In the genomic region with DNA sequence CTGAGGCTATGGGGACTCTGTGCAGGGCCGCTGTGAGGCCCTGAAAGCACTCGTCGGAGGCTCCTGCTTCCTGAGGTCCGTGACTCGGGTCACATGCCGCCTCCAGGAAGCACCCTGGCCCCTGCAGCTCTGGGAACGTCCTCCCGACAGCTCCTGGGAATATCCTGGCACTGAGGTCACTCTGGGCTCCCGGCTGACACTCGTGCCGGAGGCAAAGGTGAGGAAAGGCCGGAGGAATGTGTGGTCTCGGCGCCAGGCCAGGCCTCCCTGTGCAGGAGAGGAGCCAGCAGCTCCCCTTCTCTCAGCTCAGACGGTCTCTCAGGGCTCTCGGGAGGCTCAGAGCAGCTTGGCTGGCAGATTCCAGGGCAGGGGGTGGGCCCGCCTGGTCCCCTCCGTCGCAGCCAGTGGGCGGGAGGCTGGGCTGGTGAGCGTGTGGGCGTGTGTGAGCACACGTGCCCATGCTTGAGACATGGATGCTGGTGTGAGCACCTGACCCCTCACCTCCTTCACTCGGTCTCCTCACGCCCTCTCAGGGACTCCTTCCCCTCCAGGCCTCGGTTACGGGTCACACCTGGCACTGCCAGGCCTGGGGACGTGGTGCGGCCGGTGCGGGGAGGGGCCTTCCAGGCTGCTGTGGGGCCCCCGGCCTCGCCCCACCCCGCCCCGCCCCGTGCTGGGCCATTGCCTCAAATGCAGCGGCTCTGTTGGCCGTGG, we compare ENCODE assay signal across 2 cellular contexts.
TF ChIP-seq lines count a peak whose summit lies in the region.

No MANE protein-coding gene starts in this region.

TF ChIP-seq in HEK293, 187 proteins besides CTCF, POLR2A, EP300 and RAD21 (continued from another document and continues in another):
- TF ChIP-seq, protein P1, sequence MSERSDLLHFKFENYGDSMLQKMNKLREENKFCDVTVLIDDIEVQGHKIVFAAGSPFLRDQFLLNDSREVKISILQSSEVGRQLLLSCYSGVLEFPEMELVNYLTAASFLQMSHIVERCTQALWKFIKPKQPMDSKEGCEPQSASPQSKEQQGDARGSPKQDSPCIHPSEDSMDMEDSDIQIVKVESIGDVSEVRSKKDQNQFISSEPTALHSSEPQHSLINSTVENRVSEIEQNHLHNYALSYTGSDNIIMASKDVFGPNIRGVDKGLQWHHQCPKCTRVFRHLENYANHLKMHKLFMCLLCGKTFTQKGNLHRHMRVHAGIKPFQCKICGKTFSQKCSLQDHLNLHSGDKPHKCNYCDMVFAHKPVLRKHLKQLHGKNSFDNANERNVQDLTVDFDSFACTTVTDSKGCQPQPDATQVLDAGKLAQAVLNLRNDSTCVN (tag by site-specific recombination; optimal IDR thresholded peaks at IDR 0.05): peak; percentile 53
- TF ChIP-seq BCL11B (tag by site-specific recombination; IDR thresholded peaks at IDR 0.05; ENCODE audit: low read depth) (no peak; the same call in 1 of the 2 replicates), ZNF843 (tag by site-specific recombination; IDR thresholded peaks at IDR 0.05) (0 out of 2 replicates have a peak, but pooled peaks have one; percentile 55), ZNF10 (tag by site-specific recombination; IDR thresholded peaks at IDR 0.05) (peak; percentile 58; the same call in 1 of the 2 replicates), OVOL3 (tag by site-specific recombination; IDR thresholded peaks at IDR 0.05) (no peak), WT1 (tag by site-specific recombination; IDR thresholded peaks at IDR 0.05) (peak; percentile 68), MYNN (tag by site-specific recombination; IDR thresholded peaks at IDR 0.05; ENCODE audit: borderline replicate concordance) (no peak), REPIN1 (tag by site-specific recombination; IDR thresholded peaks at IDR 0.05; ENCODE audit: low read depth) (no peak), KLF10 (tag by site-specific recombination; IDR thresholded peaks at IDR 0.05) (peak; percentile 88), ZNF791 (tag by site-specific recombination; IDR thresholded peaks at IDR 0.05) (no peak), GFI1B (tag by site-specific recombination; IDR thresholded peaks at IDR 0.05) (no peak), ZNF174 (tag by site-specific recombination; IDR thresholded peaks at IDR 0.05) (no peak), ZNF777 (tag by site-specific recombination; IDR thresholded peaks at IDR 0.05; ENCODE audit: borderline replicate concordance) (no peak), ZBTB8A (tag by site-specific recombination; IDR thresholded peaks at IDR 0.05) (peak; percentile 56; the same call in 1 of the 2 replicates), ZNF23 (tag by site-specific recombination; IDR thresholded peaks at IDR 0.05; ENCODE audit: borderline replicate concordance) (no peak)
- TF ChIP-seq, protein P2, sequence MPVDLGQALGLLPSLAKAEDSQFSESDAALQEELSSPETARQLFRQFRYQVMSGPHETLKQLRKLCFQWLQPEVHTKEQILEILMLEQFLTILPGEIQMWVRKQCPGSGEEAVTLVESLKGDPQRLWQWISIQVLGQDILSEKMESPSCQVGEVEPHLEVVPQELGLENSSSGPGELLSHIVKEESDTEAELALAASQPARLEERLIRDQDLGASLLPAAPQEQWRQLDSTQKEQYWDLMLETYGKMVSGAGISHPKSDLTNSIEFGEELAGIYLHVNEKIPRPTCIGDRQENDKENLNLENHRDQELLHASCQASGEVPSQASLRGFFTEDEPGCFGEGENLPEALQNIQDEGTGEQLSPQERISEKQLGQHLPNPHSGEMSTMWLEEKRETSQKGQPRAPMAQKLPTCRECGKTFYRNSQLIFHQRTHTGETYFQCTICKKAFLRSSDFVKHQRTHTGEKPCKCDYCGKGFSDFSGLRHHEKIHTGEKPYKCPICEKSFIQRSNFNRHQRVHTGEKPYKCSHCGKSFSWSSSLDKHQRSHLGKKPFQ (tag by site-specific recombination; IDR thresholded peaks at IDR 0.05): peak; percentile 95
- TF ChIP-seq, protein P3, sequence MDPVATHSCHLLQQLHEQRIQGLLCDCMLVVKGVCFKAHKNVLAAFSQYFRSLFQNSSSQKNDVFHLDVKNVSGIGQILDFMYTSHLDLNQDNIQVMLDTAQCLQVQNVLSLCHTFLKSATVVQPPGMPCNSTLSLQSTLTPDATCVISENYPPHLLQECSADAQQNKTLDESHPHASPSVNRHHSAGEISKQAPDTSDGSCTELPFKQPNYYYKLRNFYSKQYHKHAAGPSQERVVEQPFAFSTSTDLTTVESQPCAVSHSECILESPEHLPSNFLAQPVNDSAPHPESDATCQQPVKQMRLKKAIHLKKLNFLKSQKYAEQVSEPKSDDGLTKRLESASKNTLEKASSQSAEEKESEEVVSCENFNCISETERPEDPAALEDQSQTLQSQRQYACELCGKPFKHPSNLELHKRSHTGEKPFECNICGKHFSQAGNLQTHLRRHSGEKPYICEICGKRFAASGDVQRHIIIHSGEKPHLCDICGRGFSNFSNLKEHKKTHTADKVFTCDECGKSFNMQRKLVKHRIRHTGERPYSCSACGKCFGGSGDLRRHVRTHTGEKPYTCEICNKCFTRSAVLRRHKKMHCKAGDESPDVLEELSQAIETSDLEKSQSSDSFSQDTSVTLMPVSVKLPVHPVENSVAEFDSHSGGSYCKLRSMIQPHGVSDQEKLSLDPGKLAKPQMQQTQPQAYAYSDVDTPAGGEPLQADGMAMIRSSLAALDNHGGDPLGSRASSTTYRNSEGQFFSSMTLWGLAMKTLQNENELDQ (tag by site-specific recombination; IDR thresholded peaks at IDR 0.05; ENCODE audit: low read depth): no peak
- TF ChIP-seq, protein P4, sequence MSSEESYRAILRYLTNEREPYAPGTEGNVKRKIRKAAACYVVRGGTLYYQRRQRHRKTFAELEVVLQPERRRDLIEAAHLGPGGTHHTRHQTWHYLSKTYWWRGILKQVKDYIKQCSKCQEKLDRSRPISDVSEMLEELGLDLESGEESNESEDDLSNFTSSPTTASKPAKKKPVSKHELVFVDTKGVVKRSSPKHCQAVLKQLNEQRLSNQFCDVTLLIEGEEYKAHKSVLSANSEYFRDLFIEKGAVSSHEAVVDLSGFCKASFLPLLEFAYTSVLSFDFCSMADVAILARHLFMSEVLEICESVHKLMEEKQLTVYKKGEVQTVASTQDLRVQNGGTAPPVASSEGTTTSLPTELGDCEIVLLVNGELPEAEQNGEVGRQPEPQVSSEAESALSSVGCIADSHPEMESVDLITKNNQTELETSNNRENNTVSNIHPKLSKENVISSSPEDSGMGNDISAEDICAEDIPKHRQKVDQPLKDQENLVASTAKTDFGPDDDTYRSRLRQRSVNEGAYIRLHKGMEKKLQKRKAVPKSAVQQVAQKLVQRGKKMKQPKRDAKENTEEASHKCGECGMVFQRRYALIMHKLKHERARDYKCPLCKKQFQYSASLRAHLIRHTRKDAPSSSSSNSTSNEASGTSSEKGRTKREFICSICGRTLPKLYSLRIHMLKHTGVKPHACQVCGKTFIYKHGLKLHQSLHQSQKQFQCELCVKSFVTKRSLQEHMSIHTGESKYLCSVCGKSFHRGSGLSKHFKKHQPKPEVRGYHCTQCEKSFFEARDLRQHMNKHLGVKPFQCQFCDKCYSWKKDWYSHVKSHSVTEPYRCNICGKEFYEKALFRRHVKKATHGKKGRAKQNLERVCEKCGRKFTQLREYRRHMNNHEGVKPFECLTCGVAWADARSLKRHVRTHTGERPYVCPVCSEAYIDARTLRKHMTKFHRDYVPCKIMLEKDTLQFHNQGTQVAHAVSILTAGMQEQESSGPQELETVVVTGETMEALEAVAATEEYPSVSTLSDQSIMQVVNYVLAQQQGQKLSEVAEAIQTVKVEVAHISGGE (tag by site-specific recombination; conservative IDR thresholded peaks at IDR 0.05; ENCODE audit: low read depth): no peak

TF ChIP-seq in K562, 482 proteins besides CTCF, POLR2A, EP300 and RAD21 (continued from another document and continues in another):
- peak in 1 of 2 experiments; percentile 71; a peak in 1 of 4 replicates for TF ChIP-seq TEAD1 (CRISPR knock-in tag; IDR thresholded peaks at IDR 0.05)
- peak; percentile 54; the same call in 1 of the 2 replicates for TF ChIP-seq MTA3 (IDR thresholded peaks at IDR 0.05; ENCODE audit: borderline replicate concordance)
- TF ChIP-seq MYC (IDR thresholded peaks at IDR 0.05; ENCODE audit: low read depth, low read length): no peak; the same call in 1 of the 2 replicates
- TF ChIP-seq MYC (CRISPR knock-in tag; IDR thresholded peaks at IDR 0.05; ENCODE audit: borderline replicate concordance, low read depth): peak; percentile 67; the same call in 1 of the 2 replicates
- TF ChIP-seq POLR3G (IDR thresholded peaks at IDR 0.05; ENCODE audit: extremely low read depth, insufficient read length, insufficient replicate concordance): no peak
- peak; percentile 9; the same call in 1 of the 2 replicates for TF ChIP-seq ATF7 (IDR thresholded peaks at IDR 0.05)
- 0 out of 2 replicates have a peak, but pooled peaks have one; percentile 38 for TF ChIP-seq ZNF431 (CRISPR knock-in tag; IDR thresholded peaks at IDR 0.05)
- TF ChIP-seq ZNF263 (CRISPR knock-in tag; IDR thresholded peaks at IDR 0.05; ENCODE audit: borderline replicate concordance): peak; percentile 61; the same call in 1 of the 2 replicates
- TF ChIP-seq FIP1L1 (IDR thresholded peaks at IDR 0.05; ENCODE audit: low read depth, low read length, poor library complexity, severe bottlenecking): peak; percentile 18
- TF ChIP-seq HNRNPL (IDR thresholded peaks at IDR 0.05; ENCODE audit: low read depth, low read length): peak; percentile 88
- TF ChIP-seq, protein P5, sequence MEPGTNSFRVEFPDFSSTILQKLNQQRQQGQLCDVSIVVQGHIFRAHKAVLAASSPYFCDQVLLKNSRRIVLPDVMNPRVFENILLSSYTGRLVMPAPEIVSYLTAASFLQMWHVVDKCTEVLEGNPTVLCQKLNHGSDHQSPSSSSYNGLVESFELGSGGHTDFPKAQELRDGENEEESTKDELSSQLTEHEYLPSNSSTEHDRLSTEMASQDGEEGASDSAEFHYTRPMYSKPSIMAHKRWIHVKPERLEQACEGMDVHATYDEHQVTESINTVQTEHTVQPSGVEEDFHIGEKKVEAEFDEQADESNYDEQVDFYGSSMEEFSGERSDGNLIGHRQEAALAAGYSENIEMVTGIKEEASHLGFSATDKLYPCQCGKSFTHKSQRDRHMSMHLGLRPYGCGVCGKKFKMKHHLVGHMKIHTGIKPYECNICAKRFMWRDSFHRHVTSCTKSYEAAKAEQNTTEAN (CRISPR knock-in tag; IDR thresholded peaks at IDR 0.05): 0 out of 2 replicates have a peak, but pooled peaks have one; percentile 58
- TF ChIP-seq MYNN (IDR thresholded peaks at IDR 0.05): peak; percentile 18; the same call in 1 of the 2 replicates
- TF ChIP-seq MYNN (CRISPR knock-in tag; IDR thresholded peaks at IDR 0.05): no peak
- TF ChIP-seq ZNF551 (CRISPR knock-in tag; IDR thresholded peaks at IDR 0.05): no peak
- no peak for TF ChIP-seq STAT5A (IDR thresholded peaks at IDR 0.05; ENCODE audit: borderline replicate concordance, low read length)
- TF ChIP-seq HDGF (IDR thresholded peaks at IDR 0.05): 0 out of 2 replicates have a peak, but pooled peaks have one; percentile 21
- TF ChIP-seq CCNT2 (IDR thresholded peaks at IDR 0.05; ENCODE audit: borderline replicate concordance, extremely low read depth, insufficient read length, low read depth, low read length): peak; percentile 58
- TF ChIP-seq SUPT5H (IDR thresholded peaks at IDR 0.05): peak; percentile 46
- TF ChIP-seq ZBTB17 (CRISPR knock-in tag; IDR thresholded peaks at IDR 0.05): peak; percentile 29; the same call in 1 of the 2 replicates
- TF ChIP-seq, protein P6, sequence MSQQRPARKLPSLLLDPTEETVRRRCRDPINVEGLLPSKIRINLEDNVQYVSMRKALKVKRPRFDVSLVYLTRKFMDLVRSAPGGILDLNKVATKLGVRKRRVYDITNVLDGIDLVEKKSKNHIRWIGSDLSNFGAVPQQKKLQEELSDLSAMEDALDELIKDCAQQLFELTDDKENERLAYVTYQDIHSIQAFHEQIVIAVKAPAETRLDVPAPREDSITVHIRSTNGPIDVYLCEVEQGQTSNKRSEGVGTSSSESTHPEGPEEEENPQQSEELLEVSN (IDR thresholded peaks at IDR 0.05; ENCODE audit: borderline replicate concordance in 1 of 2, extremely low read depth in 1 of 2, insufficient read depth in 1 of 2, insufficient read length in 1 of 2, low read depth in 1 of 2, low read length in 1 of 2, poor library complexity in 1 of 2, severe bottlenecking in 1 of 2): peak; percentile 62 to 78
- TF ChIP-seq, protein P7, sequence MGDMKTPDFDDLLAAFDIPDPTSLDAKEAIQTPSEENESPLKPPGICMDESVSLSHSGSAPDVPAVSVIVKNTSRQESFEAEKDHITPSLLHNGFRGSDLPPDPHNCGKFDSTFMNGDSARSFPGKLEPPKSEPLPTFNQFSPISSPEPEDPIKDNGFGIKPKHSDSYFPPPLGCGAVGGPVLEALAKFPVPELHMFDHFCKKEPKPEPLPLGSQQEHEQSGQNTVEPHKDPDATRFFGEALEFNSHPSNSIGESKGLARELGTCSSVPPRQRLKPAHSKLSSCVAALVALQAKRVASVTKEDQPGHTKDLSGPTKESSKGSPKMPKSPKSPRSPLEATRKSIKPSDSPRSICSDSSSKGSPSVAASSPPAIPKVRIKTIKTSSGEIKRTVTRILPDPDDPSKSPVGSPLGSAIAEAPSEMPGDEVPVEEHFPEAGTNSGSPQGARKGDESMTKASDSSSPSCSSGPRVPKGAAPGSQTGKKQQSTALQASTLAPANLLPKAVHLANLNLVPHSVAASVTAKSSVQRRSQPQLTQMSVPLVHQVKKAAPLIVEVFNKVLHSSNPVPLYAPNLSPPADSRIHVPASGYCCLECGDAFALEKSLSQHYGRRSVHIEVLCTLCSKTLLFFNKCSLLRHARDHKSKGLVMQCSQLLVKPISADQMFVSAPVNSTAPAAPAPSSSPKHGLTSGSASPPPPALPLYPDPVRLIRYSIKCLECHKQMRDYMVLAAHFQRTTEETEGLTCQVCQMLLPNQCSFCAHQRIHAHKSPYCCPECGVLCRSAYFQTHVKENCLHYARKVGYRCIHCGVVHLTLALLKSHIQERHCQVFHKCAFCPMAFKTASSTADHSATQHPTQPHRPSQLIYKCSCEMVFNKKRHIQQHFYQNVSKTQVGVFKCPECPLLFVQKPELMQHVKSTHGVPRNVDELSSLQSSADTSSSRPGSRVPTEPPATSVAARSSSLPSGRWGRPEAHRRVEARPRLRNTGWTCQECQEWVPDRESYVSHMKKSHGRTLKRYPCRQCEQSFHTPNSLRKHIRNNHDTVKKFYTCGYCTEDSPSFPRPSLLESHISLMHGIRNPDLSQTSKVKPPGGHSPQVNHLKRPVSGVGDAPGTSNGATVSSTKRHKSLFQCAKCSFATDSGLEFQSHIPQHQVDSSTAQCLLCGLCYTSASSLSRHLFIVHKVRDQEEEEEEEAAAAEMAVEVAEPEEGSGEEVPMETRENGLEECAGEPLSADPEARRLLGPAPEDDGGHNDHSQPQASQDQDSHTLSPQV (IDR thresholded peaks at IDR 0.05): peak; percentile 45; the same call in 1 of the 2 replicates
- TF ChIP-seq ZNF583 (CRISPR knock-in tag; IDR thresholded peaks at IDR 0.05): peak; percentile 38; the same call in 1 of the 2 replicates
- TF ChIP-seq WHSC1 (IDR thresholded peaks at IDR 0.05; ENCODE audit: low read length): no peak
- TF ChIP-seq BHLHE40 (IDR thresholded peaks at IDR 0.05; ENCODE audit: low read length): peak; percentile 77
- TF ChIP-seq, protein P8, sequence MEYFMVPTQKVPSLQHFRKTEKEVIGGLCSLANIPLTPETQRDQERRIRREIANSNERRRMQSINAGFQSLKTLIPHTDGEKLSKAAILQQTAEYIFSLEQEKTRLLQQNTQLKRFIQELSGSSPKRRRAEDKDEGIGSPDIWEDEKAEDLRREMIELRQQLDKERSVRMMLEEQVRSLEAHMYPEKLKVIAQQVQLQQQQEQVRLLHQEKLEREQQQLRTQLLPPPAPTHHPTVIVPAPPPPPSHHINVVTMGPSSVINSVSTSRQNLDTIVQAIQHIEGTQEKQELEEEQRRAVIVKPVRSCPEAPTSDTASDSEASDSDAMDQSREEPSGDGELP (CRISPR knock-in tag; IDR thresholded peaks at IDR 0.05; ENCODE audit: borderline replicate concordance): peak; percentile 25; the same call in 1 of the 2 replicates
